Comparison of ENCODE assay signal across 9 cellular contexts in genomic region chr10:4512557-4513286, GRCh38.
DNase-seq lines count a peak whose midpoint lies in the region; ATAC-seq and TF ChIP-seq lines count a peak whose summit lies in the region.
"Had no signal": no experiment of that assay in that cellular context is flagged by ENCODE, and none has a peak within 500 bp of the region (broad histone marks: within the 10 kb centered on the region; RNA-seq: fewer than 3 reads in every experiment).

No MANE protein-coding gene starts in this region.

- TF ChIP-seq CTCF in GM10266 (IDR thresholded peaks at IDR 0.05; ENCODE audit: control insufficient read depth, insufficient read depth, low read depth, missing control alignments) (peak; percentile 3), epithelial cell of proximal tubule (conservative IDR thresholded peaks at IDR 0.05; ENCODE audit: low read depth, low read length) (peak; percentile 96), osteoblast (IDR thresholded peaks at IDR 0.05; ENCODE audit: extremely low read depth, low read depth, low read length) (peak; percentile 81), coronary artery (IDR thresholded peaks at IDR 0.05) (no peak)

- ATAC-seq in GM18867 (IDR thresholded peaks at IDR 0.05; ENCODE audit: unreplicated experiment) (no peak), GM21526 (IDR thresholded peaks at IDR 0.05; ENCODE audit: low FRiP score, unreplicated experiment) (no peak)

- H3K79me2 ChIP-seq in osteoblast (ENCODE audit: insufficient read depth, low read length): no peaks in the 10 kb centered on the region

- H3K27me3 ChIP-seq in osteoblast (ENCODE audit: insufficient read depth, low read length): no peaks in the 10 kb centered on the region
- H3K27me3 ChIP-seq: ovary had no signal

- H3K9me3 ChIP-seq in osteoblast (ENCODE audit: low read depth, low read length): no peaks in the 10 kb centered on the region
- H3K9me3 ChIP-seq: ovary had no signal

- H3K4me2 ChIP-seq in osteoblast (ENCODE audit: insufficient read depth, low read length): peak overlapping the region; percentile 33

- peak overlapping the region; percentile 70 for H2AFZ ChIP-seq in osteoblast (ENCODE audit: low read length)

- no peak for DNase-seq in GM10266 (ENCODE audit: extremely low spot score)
- DNase-seq in NCI-H460 (ENCODE audit: extremely low read depth, low read depth): peak; percentile 44
- DNase-seq in epithelial cell of proximal tubule (ENCODE audit: low read depth): no peak
- peak; percentile 75 for DNase-seq in osteoblast (ENCODE audit: insufficient read length, low spot score, missing footprints)
- DNase-seq in activated T-cell treated with anti-CD3 and anti-CD28 coated beads, Interleukin-2, amount 50 U/mL, for 48 hours: no peak
- DNase-seq in coronary artery (ENCODE audit: low spot score): no peak

- no peak overlapping the region for H3K4me3 ChIP-seq in epithelial cell of proximal tubule (ENCODE audit: low read depth, low read length)
- H3K4me3 ChIP-seq in osteoblast (ENCODE audit: insufficient read depth, low read length): no peak overlapping the region
- H3K4me3 ChIP-seq in coronary artery: no peak overlapping the region
- H3K4me3 ChIP-seq: ovary had no signal

- H3K4me1 ChIP-seq in osteoblast (ENCODE audit: insufficient read depth, low read length): peaks cover 6% of the 10 kb centered on the region

- H3K36me3 ChIP-seq in osteoblast (ENCODE audit: insufficient read depth, low read length): no peaks in the 10 kb centered on the region
- H3K36me3 ChIP-seq: ovary had no signal

- H4K20me1 ChIP-seq in osteoblast (ENCODE audit: insufficient read depth, low read length): no peaks in the 10 kb centered on the region

- H3K27ac ChIP-seq in osteoblast (ENCODE audit: low read depth, low read length) (peak overlapping the region; percentile 4), coronary artery (no peak overlapping the region)
- H3K27ac ChIP-seq: ovary had no signal

Comparison
In these comparisons a context has a peak if more than half of its experiments do, and no peak if none do; other contexts are left out.
1. DNase-seq: peak in NCI-H460 (single experiment) and osteoblast (single experiment); none in GM10266 (single experiment), epithelial cell of proximal tubule (single experiment), activated T-cell treated with anti-CD3 and anti-CD28 coated beads, Interleukin-2, amount 50 U/mL, for 48 hours (0 of 2) and coronary artery (single experiment).